8 cellular contexts compared by ENCODE assay signal in genomic region chr2:27370026-27370815, GRCh38. TPM values are rescaled to one million over a fixed set of nuclear protein-coding genes. Genes with fewer than 3 reads are reported as not detected.
DNase-seq lines count a peak whose midpoint lies in the region; ATAC-seq and TF ChIP-seq lines count a peak whose summit lies in the region.

EIF2B4 (minus strand) TSS chr2:27370338; CDS start chr2:27370314, 24 bp downstream.
SNX17 (plus strand) TSS chr2:27370616; CDS start chr2:27370744, 128 bp downstream.

- in situ Hi-C loops in GM13976 (cut with MboI; ENCODE audit: low sequenced_read_pairs, unreplicated experiment): no loop called here

- DNase-seq in GM13976 (ENCODE audit: low spot score): peak; percentile 96
- DNase-seq in NCI-H146 (lab: John Stamatoyannopoulos, UW): peak; percentile 98
- peak; percentile 98 to 99 (median 99) for DNase-seq in T-helper 1 cell
- DNase-seq in adrenal gland: peak; percentile 99 to 100 (median 99)
- peak; percentile 100 for DNase-seq in cardiac septum (ENCODE audit: low spot score)
- peak; percentile 99 for DNase-seq in pons (ENCODE audit: low spot score)
- DNase-seq in type B pancreatic cell (ENCODE audit: extremely low spot score, unreplicated experiment): peak; percentile 99

- TF ChIP-seq POLR2A in adrenal gland (IDR thresholded peaks at IDR 0.05): peak; percentile 81 to 91

- H3K9me3 Mint-ChIP-seq in type B pancreatic cell: no peaks in the 10 kb centered on the region

- peak within 1 kb of the TSS; percentile 96 for H3K4me3 Mint-ChIP-seq in type B pancreatic cell

- TF ChIP-seq CTCF in GM13976 (IDR thresholded peaks at IDR 0.05; ENCODE audit: borderline replicate concordance, control extremely low read depth, extremely low read depth, insufficient read depth, missing control alignments): peak; percentile 99
- peak; percentile 40 to 78 (median 62) for TF ChIP-seq CTCF in adrenal gland (IDR thresholded peaks at IDR 0.05)
- peak; percentile 73 for TF ChIP-seq CTCF in type B pancreatic cell (conservative IDR thresholded peaks at IDR 0.05)

- peaks cover 27% of the 10 kb centered on the region for H3K36me3 Mint-ChIP-seq in type B pancreatic cell

- peak; percentile 87 for ATAC-seq in HG02870 (IDR thresholded peaks at IDR 0.05; ENCODE audit: unreplicated experiment)

- intact Hi-C loops in adrenal gland (cut with DNase I) (no loop called here), cardiac septum (cut with DNase I) (loop anchor here (1.0 to 2.0 kb wide), 4 partner anchors 14 to 157 kb away; partner anchors contain the start of genes ATRAID, GTF3C2, MPV17 and NRBP1)

- no peaks in the 10 kb centered on the region for H3K27me3 Mint-ChIP-seq in type B pancreatic cell

- peak within 1 kb of the TSS; percentile 73 to 95 (median 87) for H3K4me3 ChIP-seq in adrenal gland

- H3K27ac ChIP-seq in adrenal gland: peak within 1 kb of the TSS; percentile 70 to 98 (median 96)

- H3K27me3 ChIP-seq in adrenal gland: no peaks in the 10 kb centered on the region

- H3K27ac Mint-ChIP-seq in type B pancreatic cell: peak within 1 kb of the TSS; percentile 99

- no peaks in the 10 kb centered on the region for H3K9me3 ChIP-seq in adrenal gland (replicated peaks in 1 of 3)

- H3K36me3 ChIP-seq in adrenal gland (replicated peaks in 1 of 2): peaks cover 0 to 62% of the 10 kb centered on the region in 2 donors

- WGBS in adrenal gland, 4 donors: 0% methylated on average over 50 to 85 of the region's 85 CpGs; no CpG with 5 or more reads in 1 of the 4 donors

- peaks cover 26% of the 10 kb centered on the region for H3K4me1 Mint-ChIP-seq in type B pancreatic cell (ENCODE audit: unreplicated experiment)

- H3K4me1 ChIP-seq in adrenal gland (replicated peaks in 1 of 2): peaks cover 17 to 33% of the 10 kb centered on the region in 2 donors

RNA-seq across cellular contexts. Expression of gene EIF2B4, which starts in this region (rescaled TPM):
- total RNA-seq in adrenal gland (10 to 100 TPM; 35.5 to 51.5 (median 44.5) TPM), cardiac septum (34.9 TPM), type B pancreatic cell (ENCODE audit: low replicate concordance) (43.9 and 56.0 TPM in 2 replicates)
- polyA plus RNA-seq in adrenal gland: 100 to 1,000 TPM in 2 of 3 donors, 10 to 100 TPM in 1; 55.3 to 165 (median 131) TPM

RNA-seq across cellular contexts. Expression of gene SNX17, which starts in this region (rescaled TPM):
- total RNA-seq in adrenal gland: 100 to 1,000 TPM; 119 to 174 (median 133) TPM
- polyA plus RNA-seq in adrenal gland: 10 to 100 TPM; 66.8 to 89.0 (median 79.0) TPM
- 80.3 TPM for total RNA-seq in cardiac septum
- 74.7 and 94.3 TPM in 2 replicates for total RNA-seq in type B pancreatic cell (ENCODE audit: low replicate concordance)

Comparison
In these comparisons a context has a peak if more than half of its experiments do, and no peak if none do; other contexts are left out.
1. Peak in every context shown above with its lines: DNase-seq, ATAC-seq, H3K4me3 ChIP-seq and H3K27ac ChIP-seq.